ENCODE assay signal across 1 cellular context in genomic region chr11:128498846-128499245, GRCh38.
TF ChIP-seq lines count a peak whose summit lies in the region.

No MANE protein-coding gene starts in this region.

TF ChIP-seq in IMR-90, 13 proteins besides CTCF, POLR2A, EP300 and RAD21 (continued from another document):
- TF ChIP-seq ELK1 (IDR thresholded peaks at IDR 0.05; ENCODE audit: borderline replicate concordance, low read depth, low read length) = no peak
- TF ChIP-seq NFE2L2 (IDR thresholded peaks at IDR 0.05; ENCODE audit: low read depth, low read length) = no peak
- no peak for TF ChIP-seq RFX5 (IDR thresholded peaks at IDR 0.05; ENCODE audit: low read depth, low read length)
